In genomic region chr10:80504158-80504811, GRCh38 we compare ENCODE assay signal across 2 cellular contexts.
A peak's percentile ranks its signal among the peaks of the same experiment; 100 is the strongest.
TF ChIP-seq lines count a peak whose summit lies in the region.

No MANE protein-coding gene starts in this region.

TF ChIP-seq in K562, 482 proteins besides CTCF, POLR2A, EP300 and RAD21 (continued from another document and continues in another):
- TF ChIP-seq ARID4B (CRISPR knock-in tag; IDR thresholded peaks at IDR 0.05) (no peak), MLX (CRISPR knock-in tag; conservative IDR thresholded peaks at IDR 0.05) (no peak), ZNF280B (CRISPR knock-in tag; IDR thresholded peaks at IDR 0.05) (no peak), FOXP1 (CRISPR knock-in tag; IDR thresholded peaks at IDR 0.05) (no peak), ZNF668 (CRISPR knock-in tag; IDR thresholded peaks at IDR 0.05) (no peak), SMC3 (conservative IDR thresholded peaks at IDR 0.05; ENCODE audit: insufficient read depth, low read depth, low read length) (0 out of 2 replicates have a peak, but pooled peaks have one; percentile 4), RB1 (IDR thresholded peaks at IDR 0.05; ENCODE audit: low read depth) (0 out of 2 replicates have a peak, but pooled peaks have one; percentile 48), MCM7 (IDR thresholded peaks at IDR 0.05) (no peak), SRSF1 (IDR thresholded peaks at IDR 0.05; ENCODE audit: low read depth, low read length) (no peak), BRD9 (IDR thresholded peaks at IDR 0.05; ENCODE audit: low read depth, partially characterized antibody) (peak; percentile 49), CBX8 (IDR thresholded peaks at IDR 0.05; ENCODE audit: borderline replicate concordance, extremely low read depth, low read depth, low read length, poor library complexity, severe bottlenecking) (no peak), NEUROD1 (IDR thresholded peaks at IDR 0.05; ENCODE audit: borderline replicate concordance, low read depth, low read length, partially characterized antibody) (peak; percentile 66), ZNF121 (CRISPR knock-in tag; conservative IDR thresholded peaks at IDR 0.05) (no peak), ZNF232 (CRISPR knock-in tag; IDR thresholded peaks at IDR 0.05) (no peak), ZNF253 (CRISPR knock-in tag; conservative IDR thresholded peaks at IDR 0.05) (no peak), RFX5 (IDR thresholded peaks at IDR 0.05; ENCODE audit: low read depth, low read length) (no peak), POU5F1 (IDR thresholded peaks at IDR 0.05; ENCODE audit: borderline replicate concordance, low read depth, low read length, partially characterized antibody) (no peak), POLR2G (IDR thresholded peaks at IDR 0.05; ENCODE audit: low read depth, low read length) (no peak), CAMTA2 (CRISPR knock-in tag; conservative IDR thresholded peaks at IDR 0.05) (no peak), TBL1XR1 (IDR thresholded peaks at IDR 0.05; ENCODE audit: low read length in 2 of 2) (peak; percentile 50 to 89; a peak in 2 of 4 replicates), ETV5 (CRISPR knock-in tag; IDR thresholded peaks at IDR 0.05; ENCODE audit: low read depth) (no peak; the same call in 1 of the 2 replicates), SAP30 (IDR thresholded peaks at IDR 0.05; ENCODE audit: borderline replicate concordance, insufficient read depth, low read depth, low read length, poor library complexity, severe bottlenecking) (no peak), EWSR1 (IDR thresholded peaks at IDR 0.05; ENCODE audit: borderline replicate concordance, low read depth, partially characterized antibody) (no peak), U2AF1 (optimal IDR thresholded peaks at IDR 0.05; ENCODE audit: low read depth, low read length) (no peak), IRF2 (CRISPR knock-in tag; IDR thresholded peaks at IDR 0.05) (no peak), TRIM28 (IDR thresholded peaks at IDR 0.05) (0 out of 2 replicates have a peak, but pooled peaks have one; percentile 16), SOX6 (IDR thresholded peaks at IDR 0.05) (peak; percentile 62; the same call in 1 of the 2 replicates), CBFB (CRISPR knock-in tag; IDR thresholded peaks at IDR 0.05) (no peak), ASH1L (IDR thresholded peaks at IDR 0.05; ENCODE audit: borderline replicate concordance, low read depth, partially characterized antibody) (no peak), DLX4 (CRISPR knock-in tag; IDR thresholded peaks at IDR 0.05) (no peak)

TF ChIP-seq in HepG2, 621 proteins besides CTCF, POLR2A, EP300 and RAD21 (continued from another document and continues in another):
- TF ChIP-seq ZBTB33 (CRISPR knock-in tag; IDR thresholded peaks at IDR 0.05) (peak; percentile 73), THAP8 (CRISPR knock-in tag; IDR thresholded peaks at IDR 0.05; ENCODE audit: borderline replicate concordance) (no peak), ZSCAN21 (CRISPR knock-in tag; IDR thresholded peaks at IDR 0.05; ENCODE audit: borderline replicate concordance) (no peak), NCOA1 (CRISPR knock-in tag; IDR thresholded peaks at IDR 0.05) (no peak), FOXA3 (CRISPR knock-in tag; IDR thresholded peaks at IDR 0.05) (no peak), ZBTB8A (CRISPR knock-in tag; IDR thresholded peaks at IDR 0.05; ENCODE audit: borderline replicate concordance, low read depth) (no peak), MXD4 (CRISPR knock-in tag; IDR thresholded peaks at IDR 0.05) (peak; percentile 61; the same call in 1 of the 2 replicates), ZNF607 (CRISPR knock-in tag; IDR thresholded peaks at IDR 0.05; ENCODE audit: borderline replicate concordance) (0 out of 2 replicates have a peak, but pooled peaks have one; percentile 34), AHDC1 (CRISPR knock-in tag; IDR thresholded peaks at IDR 0.05; ENCODE audit: borderline replicate concordance) (0 out of 2 replicates have a peak, but pooled peaks have one; percentile 47), HDAC1 (CRISPR knock-in tag; IDR thresholded peaks at IDR 0.05) (peak; percentile 31; the same call in 1 of the 2 replicates), ZNF20 (CRISPR knock-in tag; IDR thresholded peaks at IDR 0.05) (no peak), HDAC6 (IDR thresholded peaks at IDR 0.05; ENCODE audit: low read depth, low read length) (no peak), ZNF382 (CRISPR knock-in tag; IDR thresholded peaks at IDR 0.05; ENCODE audit: borderline replicate concordance) (no peak), PLRG1 (conservative IDR thresholded peaks at IDR 0.05) (no peak), PAXIP1 (CRISPR knock-in tag; conservative IDR thresholded peaks at IDR 0.05) (peak; percentile 58; the same call in 1 of the 2 replicates), HIVEP1 (CRISPR knock-in tag; IDR thresholded peaks at IDR 0.05) (no peak), ZNF468 (CRISPR knock-in tag; IDR thresholded peaks at IDR 0.05) (no peak), AGO1 (IDR thresholded peaks at IDR 0.05; ENCODE audit: low read depth, low read length, poor library complexity, severe bottlenecking) (no peak), U2AF2 (IDR thresholded peaks at IDR 0.05; ENCODE audit: low read depth, low read length) (no peak), KLF13 (CRISPR knock-in tag; IDR thresholded peaks at IDR 0.05) (no peak), ZNF318 (CRISPR knock-in tag; IDR thresholded peaks at IDR 0.05) (no peak), ZSCAN20 (CRISPR knock-in tag; IDR thresholded peaks at IDR 0.05; ENCODE audit: borderline replicate concordance) (no peak), ZFYVE20 (CRISPR knock-in tag; IDR thresholded peaks at IDR 0.05; ENCODE audit: borderline replicate concordance, low read depth) (no peak)
